17 cellular contexts compared by ENCODE assay signal in the genomic region with DNA sequence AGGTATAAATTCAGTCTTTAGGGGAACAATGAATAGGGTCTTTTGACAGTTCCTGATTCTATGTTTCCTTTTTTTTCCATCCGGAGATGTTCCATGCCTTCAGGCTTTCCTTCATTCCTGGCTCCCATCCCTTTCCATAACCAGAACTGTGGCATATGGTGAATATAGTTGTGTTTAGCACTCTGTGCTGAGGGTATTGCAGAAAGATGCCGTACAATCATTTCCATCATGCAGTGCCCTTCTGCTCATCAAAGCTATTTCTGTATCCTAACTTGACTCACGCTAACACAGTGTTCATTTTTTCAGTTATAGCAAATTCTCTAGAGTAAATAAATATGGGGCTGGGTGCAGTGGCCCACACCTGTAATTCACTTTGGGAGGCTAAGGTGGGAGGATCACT.
A peak's percentile ranks its signal among the peaks of the same experiment; 100 is the strongest.
DNase-seq lines count a peak whose midpoint lies in the region; TF ChIP-seq lines count a peak whose summit lies in the region.
"Had no signal": no experiment of that assay in that cellular context is flagged by ENCODE, and none has a peak within 500 bp of the region (broad histone marks: within the 10 kb centered on the region; RNA-seq: fewer than 3 reads in every experiment).

No MANE protein-coding gene starts in this region.

- H3K4me1 ChIP-seq in trophoblast cell (ENCODE audit: control insufficient read depth in 1 of 2, insufficient read depth in 2 of 2, low read length in 2 of 2) = peaks cover 2 to 4% of the 10 kb centered on the region in 2 experiments
- H3K4me1 ChIP-seq in neuronal stem cell (ENCODE audit: control insufficient read depth in 2 of 2, insufficient read depth in 1 of 2, low read depth in 1 of 2, low read length in 2 of 2) = peaks cover 5 to 8% of the 10 kb centered on the region in 2 donors
- peaks cover 6% of the 10 kb centered on the region for H3K4me1 ChIP-seq in GM23248 (ENCODE audit: insufficient read depth)

- H2BK120ac ChIP-seq in trophoblast cell (ENCODE audit: insufficient read depth, low read length, poor library complexity) (no peak overlapping the region), neuronal stem cell (ENCODE audit: low read depth, low read length) (no peak overlapping the region)

- H2BK15ac ChIP-seq in neuronal stem cell (ENCODE audit: low read length) = no peak overlapping the region

- no peak overlapping the region for H2AFZ ChIP-seq in trophoblast cell (ENCODE audit: insufficient read depth, low read length, poor library complexity)
- no peak overlapping the region for H2AFZ ChIP-seq in neuronal stem cell (ENCODE audit: low read length)
- no peak overlapping the region for H2AFZ ChIP-seq in GM23248

- in situ Hi-C loops in GM23248 (cut with MboI) = no loop called here

- H3K9me2 ChIP-seq in GM23248 (ENCODE audit: insufficient read depth) = no peaks in the 10 kb centered on the region

- H3K14ac ChIP-seq in trophoblast cell (ENCODE audit: low read length) (no peak overlapping the region), neuronal stem cell (ENCODE audit: low read length) (no peak overlapping the region)

- H3K18ac ChIP-seq in trophoblast cell (ENCODE audit: low read length) (no peak overlapping the region), neuronal stem cell (ENCODE audit: low read length) (no peak overlapping the region)

- H3K36me3 ChIP-seq in trophoblast cell (ENCODE audit: control insufficient read depth in 1 of 2, insufficient read depth in 2 of 2, low read length in 2 of 2) (peaks cover 3 to 9% of the 10 kb centered on the region in 2 experiments), neuronal stem cell (replicated peaks in 1 of 2; ENCODE audit: control insufficient read depth in 2 of 2, insufficient read depth in 2 of 2, low read length in 2 of 2) (peaks cover 0 to 8% of the 10 kb centered on the region in 2 donors), GM23248 (ENCODE audit: low read depth) (no peaks in the 10 kb centered on the region)

- peak overlapping the region; percentile 65 for H3K4me3 Mint-ChIP-seq in T-helper 2 cell treated with Interferon-gamma antibody and Interleukin-4, amounts not matched to agents 5 μg/mL and 100 μg/mL, for 36 hours
- H3K4me3 Mint-ChIP-seq: nephron had no signal

- H3K27ac Mint-ChIP-seq in T-helper 2 cell treated with Interferon-gamma antibody and Interleukin-4, amounts not matched to agents 5 μg/mL and 100 μg/mL, for 36 hours = peak overlapping the region; percentile 76

- 0 out of 2 replicates have a peak overlapping the region, but pooled peaks have one; percentile 0 for H3K27ac ChIP-seq in HL-60 (replicated peaks)
- H3K27ac ChIP-seq in trophoblast cell (ENCODE audit: low read depth, low read length) = no peak overlapping the region
- no peak overlapping the region for H3K27ac ChIP-seq in neuronal stem cell (replicated peaks; ENCODE audit: low read length)
- no peak overlapping the region for H3K27ac ChIP-seq in GM23248
- H3K27ac ChIP-seq: epithelial cell of prostate, KMS-11 had no signal

- H3K79me2 ChIP-seq in trophoblast cell (ENCODE audit: control insufficient read depth, insufficient read depth, low read length, poor library complexity) = peaks cover 4% of the 10 kb centered on the region
- H3K79me2 ChIP-seq in GM23248 (ENCODE audit: insufficient read depth) = peaks cover 99% of the 10 kb centered on the region

- peaks cover 44% of the 10 kb centered on the region for H3K36me3 Mint-ChIP-seq in T-helper 2 cell treated with Interferon-gamma antibody and Interleukin-4, amounts not matched to agents 5 μg/mL and 100 μg/mL, for 36 hours (ENCODE audit: low read depth)

- H2BK5ac ChIP-seq in trophoblast cell (ENCODE audit: low read depth, low read length, poor library complexity) = no peak overlapping the region
- H2BK5ac ChIP-seq in neuronal stem cell (ENCODE audit: low read length) = no peak overlapping the region

- H4K12ac ChIP-seq in trophoblast cell (ENCODE audit: low read depth, low read length) = no peak overlapping the region

- H3K9me3 ChIP-seq in trophoblast cell (ENCODE audit: insufficient read depth, low read depth, low read length) = no peaks in the 10 kb centered on the region
- peaks cover 1 to 3% of the 10 kb centered on the region in 2 donors for H3K9me3 ChIP-seq in neuronal stem cell (replicated peaks in 1 of 2; ENCODE audit: control insufficient read depth in 2 of 2, insufficient read depth in 1 of 2, low read depth in 1 of 2, low read length in 2 of 2)
- no peaks in the 10 kb centered on the region for H3K9me3 ChIP-seq in GM23248 (ENCODE audit: low read depth)

- no peaks in the 10 kb centered on the region for H3K27me3 Mint-ChIP-seq in T-helper 2 cell treated with Interferon-gamma antibody and Interleukin-4, amounts not matched to agents 5 μg/mL and 100 μg/mL, for 36 hours (ENCODE audit: low read depth)

- H3K4me3 ChIP-seq in HL-60 (replicated peaks; ENCODE audit: insufficient read depth, low read length) (no peak overlapping the region), trophoblast cell (ENCODE audit: low read depth, low read length) (no peak overlapping the region), neuronal stem cell (ENCODE audit: low read length in 2 of 2) (no peak overlapping the region), GM23248 (no peak overlapping the region)

- H2AK5ac ChIP-seq in trophoblast cell (ENCODE audit: low read length) (no peak overlapping the region), neuronal stem cell (ENCODE audit: low read depth, low read length) (no peak overlapping the region)

- H3K9me3 Mint-ChIP-seq in T-helper 2 cell treated with Interferon-gamma antibody and Interleukin-4, amounts not matched to agents 5 μg/mL and 100 μg/mL, for 36 hours = no peaks in the 10 kb centered on the region
- H3K9me3 Mint-ChIP-seq: nephron had no signal

- H3K27me3 ChIP-seq in HL-60 (ENCODE audit: insufficient read depth, poor library complexity, severe bottlenecking) = no peaks in the 10 kb centered on the region
- H3K27me3 ChIP-seq in trophoblast cell (ENCODE audit: insufficient read depth, low read length) = no peaks in the 10 kb centered on the region
- H3K27me3 ChIP-seq in neuronal stem cell (ENCODE audit: control insufficient read depth in 3 of 3, insufficient read depth in 3 of 3, low read depth in 1 of 3, low read length in 3 of 3) = peaks cover 0 to 2% (median 0%) of the 10 kb centered on the region in 3 experiments
- H3K27me3 ChIP-seq in GM23248 (replicated peaks; ENCODE audit: insufficient read depth) = no peaks in the 10 kb centered on the region

- H4K8ac ChIP-seq in trophoblast cell (ENCODE audit: low read depth, low read length) (no peak overlapping the region), neuronal stem cell (ENCODE audit: low read depth, low read length) (no peak overlapping the region)

- H4K91ac ChIP-seq in trophoblast cell (ENCODE audit: low read depth, low read length) = no peak overlapping the region
- H4K91ac ChIP-seq in neuronal stem cell (ENCODE audit: low read depth, low read length, poor library complexity) = no peak overlapping the region

- DNase-seq in T-helper 2 cell treated with Interferon-gamma antibody and Interleukin-4, amounts not matched to agents 5 μg/mL and 100 μg/mL, for 36 hours (ENCODE audit: low spot score) = no peak
- DNase-seq in T-helper 2 cell = no peak
- no peak for DNase-seq in HL-60 (ENCODE audit: low read depth in 1 of 2, low spot score in 1 of 2)
- DNase-seq in cerebellar cortex (ENCODE audit: low spot score) = peak; percentile 58
- no peak for DNase-seq in trophoblast cell
- DNase-seq in neuronal stem cell (ENCODE audit: low spot score) = no peak
- DNase-seq in hepatic stellate cell (ENCODE audit: low spot score) = no peak
- no peak for DNase-seq in GM23248
- DNase-seq: 8988T; activated CD4-positive, alpha-beta T cell treated with anti-CD3 and anti-CD28 coated beads, Interleukin-2, amount 50 U/mL, for 4 hours; cerebellar nuclear complex; H7; NCI-H526; stimulated activated CD4-positive, alpha-beta T cell treated with anti-CD3 and anti-CD28 coated beads, Interleukin-4, amount 100 ng/mL, for 24 hours had no signal

- WGBS in trophoblast cell (ENCODE audit: extremely low coverage, insufficient coverage, insufficient read length) = no CpG with 5 or more reads among the region's 3 CpGs
- no CpG with 5 or more reads among the region's 3 CpGs for WGBS in neuronal stem cell (ENCODE audit: extremely low coverage in 2 of 2, insufficient read length in 2 of 2, insufficient replicate concordance in 1 of 2), 2 donors
- WGBS in GM23248 (ENCODE audit: low coverage in 1 of 2, low lambda C conversion rate in 2 of 2, missing lambda C conversion rate in 2 of 2), 2 experiments = 96 to 99% methylated on average over 3 of the region's 3 CpGs

- no peak overlapping the region for H3K9ac ChIP-seq in trophoblast cell (ENCODE audit: low read length)
- no peak overlapping the region for H3K9ac ChIP-seq in neuronal stem cell (ENCODE audit: low read depth, low read length, poor library complexity)
- H3K9ac ChIP-seq in GM23248 = no peak overlapping the region
- H3K9ac ChIP-seq: KMS-11 had no signal

- H2BK12ac ChIP-seq in trophoblast cell (ENCODE audit: low read length) (no peak overlapping the region), neuronal stem cell (ENCODE audit: low read length) (no peak overlapping the region)

- TF ChIP-seq CTCF in HL-60 (IDR thresholded peaks at IDR 0.05; ENCODE audit: insufficient read depth, low read length) = no peak

- H3K4me2 ChIP-seq in trophoblast cell (ENCODE audit: low read length) = no peak overlapping the region
- no peak overlapping the region for H3K4me2 ChIP-seq in neuronal stem cell (ENCODE audit: insufficient read depth, low read length, poor library complexity, severe bottlenecking)
- no peak overlapping the region for H3K4me2 ChIP-seq in GM23248 (ENCODE audit: unreplicated experiment)
- H3K4me2 ChIP-seq: KMS-11 had no signal

- no peak overlapping the region for H3K23ac ChIP-seq in trophoblast cell (ENCODE audit: low read length)
- no peak overlapping the region for H3K23ac ChIP-seq in neuronal stem cell (ENCODE audit: low read depth, low read length, poor library complexity)

- H3K4me1 Mint-ChIP-seq in T-helper 2 cell treated with Interferon-gamma antibody and Interleukin-4, amounts not matched to agents 5 μg/mL and 100 μg/mL, for 36 hours (ENCODE audit: low read depth) = peaks cover 80% of the 10 kb centered on the region

- H3K79me1 ChIP-seq in trophoblast cell (ENCODE audit: low read length) = no peaks in the 10 kb centered on the region
- H3K79me1 ChIP-seq in neuronal stem cell (ENCODE audit: low read depth, low read length) = peaks cover 6% of the 10 kb centered on the region

- peaks cover 12% of the 10 kb centered on the region; the same call in 1 of the 2 replicates for H4K20me1 ChIP-seq in GM23248 (ENCODE audit: insufficient read depth)

- peak overlapping the region; percentile 29 for H3K4ac ChIP-seq in trophoblast cell (ENCODE audit: low read depth, low read length)
- no peak overlapping the region for H3K4ac ChIP-seq in neuronal stem cell (ENCODE audit: low read length)

- no peaks in the 10 kb centered on the region for H3F3A ChIP-seq in GM23248 (ENCODE audit: insufficient read depth)
